ENCODE assay signal across 1 cellular context in genomic region chr12:120242275-120242799, GRCh38.
TF ChIP-seq lines count a peak whose summit lies in the region.

No MANE protein-coding gene starts in this region.

TF ChIP-seq in HepG2, 621 proteins besides CTCF, POLR2A, EP300 and RAD21:
- TF ChIP-seq ZNF441 (CRISPR knock-in tag; IDR thresholded peaks at IDR 0.05; ENCODE audit: borderline replicate concordance) (no peak), ZSCAN21 (CRISPR knock-in tag; IDR thresholded peaks at IDR 0.05; ENCODE audit: borderline replicate concordance) (no peak), PHF5A (CRISPR knock-in tag; IDR thresholded peaks at IDR 0.05; ENCODE audit: low read depth, unreplicated experiment) (no peak), FOXO4 (CRISPR knock-in tag; conservative IDR thresholded peaks at IDR 0.05) (no peak), ZNF761 (CRISPR knock-in tag; conservative IDR thresholded peaks at IDR 0.05) (no peak), ZFP91 (CRISPR knock-in tag; IDR thresholded peaks at IDR 0.05; ENCODE audit: borderline replicate concordance) (no peak), GPN1 (CRISPR knock-in tag; IDR thresholded peaks at IDR 0.05; ENCODE audit: borderline replicate concordance) (no peak), ZNF367 (CRISPR knock-in tag; IDR thresholded peaks at IDR 0.05; ENCODE audit: borderline replicate concordance) (no peak), ZBTB14 (CRISPR knock-in tag; IDR thresholded peaks at IDR 0.05) (no peak), GATAD2A (CRISPR knock-in tag; IDR thresholded peaks at IDR 0.05) (no peak), NKX3-1 (CRISPR knock-in tag; IDR thresholded peaks at IDR 0.05) (no peak), EZH2 (conservative IDR thresholded peaks at IDR 0.05; ENCODE audit: low read depth, low read length) (no peak), MEIS1 (CRISPR knock-in tag; IDR thresholded peaks at IDR 0.05; ENCODE audit: borderline replicate concordance) (no peak), MAFK (conservative IDR thresholded peaks at IDR 0.05 in 1 of 2, IDR thresholded peaks at IDR 0.05 in 1 of 2; ENCODE audit: low read length in 2 of 2) (no peak), ZNF547 (CRISPR knock-in tag; IDR thresholded peaks at IDR 0.05) (no peak)
